12 cellular contexts compared by ENCODE assay signal in the genomic region with DNA sequence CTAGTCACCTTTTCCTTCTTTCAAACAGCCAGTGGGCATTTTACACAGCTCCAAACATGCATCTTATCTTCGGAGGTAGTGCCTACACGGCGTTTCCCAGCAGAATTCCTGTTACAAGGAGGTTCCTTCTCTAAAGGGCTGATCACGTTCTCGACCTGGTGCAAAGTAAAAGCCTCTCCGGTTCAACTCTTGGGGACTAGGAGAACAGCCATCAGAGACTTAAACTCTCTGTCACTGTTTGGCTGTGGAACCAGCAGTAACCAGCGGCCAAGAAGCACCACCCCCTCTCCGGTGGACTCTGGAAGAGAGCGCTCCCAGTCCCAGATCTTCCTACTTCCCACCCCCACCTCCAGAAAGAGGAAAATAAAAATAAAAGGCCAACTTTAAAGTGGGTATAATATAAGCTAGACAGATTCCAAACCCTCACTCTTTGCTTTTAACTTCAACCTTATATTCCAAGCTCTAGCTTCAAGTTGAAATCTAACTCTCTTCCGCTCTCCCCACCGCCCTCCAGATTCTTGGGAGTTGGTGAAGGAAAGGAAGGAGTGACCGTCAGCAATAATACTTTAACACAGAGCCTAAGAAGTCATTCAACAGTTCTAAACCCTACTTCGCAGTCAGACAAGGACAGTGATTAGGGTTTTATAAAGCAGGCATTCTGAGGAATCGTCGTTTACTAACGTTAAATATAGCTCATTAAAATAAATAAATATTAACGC. TPM values are rescaled to one million over a fixed set of nuclear protein-coding genes. Genes with fewer than 3 reads are reported as not detected.
DNase-seq lines count a peak whose midpoint lies in the region; ATAC-seq, FAIRE-seq and TF ChIP-seq lines count a peak whose summit lies in the region.
"Had no signal": no experiment of that assay in that cellular context is flagged by ENCODE, and none has a peak within 500 bp of the region (broad histone marks: within the 10 kb centered on the region; RNA-seq: fewer than 3 reads in every experiment).

No MANE protein-coding gene starts in this region.

- H3K36me3 ChIP-seq in MG63 (no peaks in the 10 kb centered on the region), kidney (ENCODE audit: control insufficient read depth in 1 of 2, insufficient read depth in 2 of 2, low read length in 2 of 2) (no peaks in the 10 kb centered on the region), psoas muscle (ENCODE audit: insufficient read depth in 1 of 2, low read depth in 1 of 2) (no peaks in the 10 kb centered on the region)

- H3K9me3 ChIP-seq in MG63 (no peaks in the 10 kb centered on the region), kidney (ENCODE audit: control insufficient read depth in 1 of 2, low read length in 2 of 2) (no peaks in the 10 kb centered on the region), psoas muscle (no peaks in the 10 kb centered on the region)

- no peak for FAIRE-seq in kidney (lab: Jason Lieb, UNC)

- 13 to 18% (median 17%) methylated on average over 17 of the region's 17 CpGs for WGBS in psoas muscle, 3 donors

- ATAC-seq in psoas muscle (no peak), GM18873 (IDR thresholded peaks at IDR 0.05; ENCODE audit: low FRiP score, unreplicated experiment) (no peak)

- DNase-seq in MG63 (no peak), kidney (no peak), skeletal muscle cell (ENCODE audit: low read depth) (no peak), psoas muscle (no peak), OCI-M1 (lab: John Stamatoyannopoulos, UW) (no peak), NCI-H526 treated with DMSO at 0.1 percent for 48 hours (lab: John Stamatoyannopoulos, UW) (no peak)
- DNase-seq: Calu3; stimulated activated naive CD4-positive, alpha-beta T cell treated with Interleukin-2 at 50 U/mL for 16 hours had no signal

- TF ChIP-seq CTCF in kidney (IDR thresholded peaks at IDR 0.05; ENCODE audit: borderline replicate concordance, extremely low read depth, insufficient read depth), result no peak
- TF ChIP-seq CTCF in psoas muscle (IDR thresholded peaks at IDR 0.05), result no peak

- H3K9ac ChIP-seq in kidney (ENCODE audit: low read length in 2 of 2), result peak overlapping the region in 1 of 2 donors; percentile 20

- H3K4me3 ChIP-seq in MG63 (peak overlapping the region; percentile 37), kidney (ENCODE audit: low read length in 2 of 2) (peak overlapping the region; percentile 5 to 61), skeletal muscle cell (ENCODE audit: low read depth, low read length) (peak overlapping the region; percentile 51), psoas muscle (no peak overlapping the region)
- H3K4me3 ChIP-seq: lung had no signal

- peaks cover 0 to 3% of the 10 kb centered on the region in 2 donors for H3K4me1 ChIP-seq in kidney (ENCODE audit: control insufficient read depth in 1 of 2, insufficient read depth in 1 of 2, low read depth in 1 of 2, low read length in 2 of 2)
- no peaks in the 10 kb centered on the region for H3K4me1 ChIP-seq in psoas muscle

- H3K27me3 ChIP-seq in MG63 (no peaks in the 10 kb centered on the region; the same call in 1 of the 2 replicates), psoas muscle (ENCODE audit: insufficient read depth in 3 of 3, low read length in 2 of 3) (peaks cover 0 to 20% (median 6%) of the 10 kb centered on the region in 3 donors)

- H3K27ac ChIP-seq in cingulate gyrus (ENCODE audit: low read depth, low read length) (peak overlapping the region; percentile 83), kidney (ENCODE audit: low read depth in 2 of 2, low read length in 2 of 2) (no peak overlapping the region), psoas muscle (no peak overlapping the region)

- intact Hi-C loops in kidney (cut with DNase I), result no loop called here
- intact Hi-C loops in psoas muscle (cut with DNase I), result no loop called here

RNA-seq across cellular contexts. Expression of a gene that starts 2.9 kb away (rescaled TPM):
- total RNA-seq in MG63 (2014; rRNA removed; shearing (Covaris generic); ENCODE audit: low replicate concordance), result not detected in 2 replicates
- 1.8 TPM for total RNA-seq in kidney
- 1.4 TPM for polyA plus RNA-seq in kidney (ENCODE audit: insufficient read depth, low read depth, low replicate concordance)
- not detected for total RNA-seq in psoas muscle
- polyA plus RNA-seq in psoas muscle, result under 1 TPM in 2 of 3 donors, not detected in 1; 0.09 to 0.45 TPM
- total RNA-seq: Calu3, OCI-LY7 had no signal
